25 cellular contexts compared by ENCODE assay signal in genomic region chr3:191869738-191870418, GRCh38.
DNase-seq lines count a peak whose midpoint lies in the region; ATAC-seq, FAIRE-seq and TF ChIP-seq lines count a peak whose summit lies in the region.
"Had no signal": no experiment of that assay in that cellular context is flagged by ENCODE, and none has a peak within 500 bp of the region (broad histone marks: within the 10 kb centered on the region; RNA-seq: fewer than 3 reads in every experiment).

No MANE protein-coding gene starts in this region.

- H3K4me2 ChIP-seq in H9 (ENCODE audit: insufficient read depth, insufficient read length, low read length) (no peak overlapping the region), H1 (ENCODE audit: insufficient read depth in 1 of 2, low read depth in 2 of 2, low read length in 2 of 2) (no peak overlapping the region), mesendoderm (ENCODE audit: low read length) (no peak overlapping the region)
- H3K4me2 ChIP-seq: BLaER1 treated with 17β-estradiol and CSF1 and Interleukin-3, amounts not matched to agents 10 nM and 100 nM; KMS-11 had no signal

- WGBS in H9 (ENCODE audit: extremely low coverage, insufficient read length, low lambda C conversion rate), result no CpG with 5 or more reads among the region's 5 CpGs
- 57% methylated on average over 5 of the region's 5 CpGs; no CpG with 5 or more reads in 1 of the 2 experiments for WGBS in H1 (ENCODE audit: extremely low coverage in 1 of 2, insufficient coverage in 1 of 2, insufficient read length in 1 of 2, insufficient replicate concordance in 2 of 2, low coverage in 1 of 2, low lambda C conversion rate in 2 of 2, missing lambda C conversion rate in 1 of 2), 2 experiments
- no CpG with 5 or more reads among the region's 5 CpGs for WGBS in mesendoderm (ENCODE audit: extremely low coverage, insufficient coverage, low lambda C conversion rate)

- no peak overlapping the region for H2BK15ac ChIP-seq in H9 (ENCODE audit: low read depth, low read length)
- H2BK15ac ChIP-seq in H1 (ENCODE audit: low read length), result no peak overlapping the region
- H2BK15ac ChIP-seq in mesendoderm (replicated peaks; ENCODE audit: low read depth), result peak overlapping the region; percentile 94

- H3K9me3 Mint-ChIP-seq in H9, result no peaks in the 10 kb centered on the region; a peak in 1 of 5 replicates
- H3K9me3 Mint-ChIP-seq: CD4-positive, alpha-beta T cell had no signal

- H2AFZ ChIP-seq in H9 (ENCODE audit: low read length) (no peak overlapping the region), H1 (ENCODE audit: low read length) (peak overlapping the region; percentile 71; the same call in 1 of the 2 replicates)
- H2AFZ ChIP-seq: GM23248 had no signal

- H3K9me3 ChIP-seq in H9 (ENCODE audit: control insufficient read depth, low read depth, low read length), result no peaks in the 10 kb centered on the region
- H3K9me3 ChIP-seq in H1 (ENCODE audit: insufficient read depth in 2 of 2, low read depth in 1 of 2, low read length in 1 of 2), result no peaks in the 10 kb centered on the region
- no peaks in the 10 kb centered on the region for H3K9me3 ChIP-seq in WERI-Rb-1 (ENCODE audit: severe bottlenecking)
- H3K9me3 ChIP-seq: BLaER1 treated with 17β-estradiol and CSF1 and Interleukin-3, amounts not matched to agents 10 nM and 100 nM had no signal

- ATAC-seq in left lobe of liver, result no peak
- ATAC-seq: HCT116 had no signal

- no peaks in the 10 kb centered on the region for H3K79me2 ChIP-seq in H9 (ENCODE audit: insufficient read depth, low read length)
- H3K79me2 ChIP-seq in H1 (ENCODE audit: control insufficient read depth in 1 of 2, insufficient read depth in 2 of 2, low read length in 2 of 2), result no peaks in the 10 kb centered on the region
- no peaks in the 10 kb centered on the region for H3K79me2 ChIP-seq in mesendoderm (ENCODE audit: control insufficient read depth, insufficient read depth, low read length)

- no peak overlapping the region for H4K8ac ChIP-seq in H9 (replicated peaks; ENCODE audit: insufficient read length, low read depth, low read length)
- no peak overlapping the region for H4K8ac ChIP-seq in H1 (ENCODE audit: extremely low read depth, insufficient read depth, low read length)
- H4K8ac ChIP-seq in mesendoderm (ENCODE audit: low read depth, low read length), result no peak overlapping the region

- H3K14ac ChIP-seq in H9 (ENCODE audit: insufficient read depth, low read length) (no peak overlapping the region), H1 (ENCODE audit: insufficient read length) (no peak overlapping the region)

- TF ChIP-seq RAD21 in H1 (IDR thresholded peaks at IDR 0.05 in 1 of 2, conservative IDR thresholded peaks at IDR 0.05 in 1 of 2; ENCODE audit: low read depth in 2 of 2, low read length in 2 of 2), result no peak

- H2BK12ac ChIP-seq in H9 (ENCODE audit: insufficient read length, low read depth, low read length), result no peak overlapping the region
- no peak overlapping the region for H2BK12ac ChIP-seq in H1 (ENCODE audit: low read depth, low read length)

- H4K20me1 ChIP-seq in H9 (ENCODE audit: control insufficient read depth, insufficient read depth, insufficient read length) (no peaks in the 10 kb centered on the region), H1 (replicated peaks in 1 of 2; ENCODE audit: control insufficient read depth in 1 of 2, insufficient read depth in 2 of 2, low read length in 2 of 2) (no peaks in the 10 kb centered on the region)
- H4K20me1 ChIP-seq: BLaER1 treated with 17β-estradiol and CSF1 and Interleukin-3, amounts not matched to agents 10 nM and 100 nM had no signal

- H3K4me1 ChIP-seq in H9 (ENCODE audit: insufficient read depth, low read length) (no peaks in the 10 kb centered on the region), H1 (replicated peaks in 1 of 4; ENCODE audit: control insufficient read depth in 3 of 4, insufficient read depth in 4 of 4, low read length in 3 of 4) (peaks cover 0 to 3% (median 0%) of the 10 kb centered on the region in 4 experiments; a peak in 1 of 7 replicates), mesendoderm (ENCODE audit: control insufficient read depth, low read depth, low read length) (no peaks in the 10 kb centered on the region)
- H3K4me1 ChIP-seq: BLaER1 treated with 17β-estradiol and CSF1 and Interleukin-3, amounts not matched to agents 10 nM and 100 nM; Peyer's patch had no signal

- H4K91ac ChIP-seq in H9 (ENCODE audit: insufficient read length, low read depth, low read length), result no peak overlapping the region
- no peak overlapping the region for H4K91ac ChIP-seq in H1 (replicated peaks; ENCODE audit: insufficient read length, low read length)

- no peak overlapping the region for H3K18ac ChIP-seq in H9 (ENCODE audit: insufficient read length, low read depth, low read length)
- no peak overlapping the region for H3K18ac ChIP-seq in H1 (ENCODE audit: extremely low read depth, low read length)
- peak overlapping the region; percentile 40 for H3K18ac ChIP-seq in mesendoderm (ENCODE audit: low read length)

- no peak for DNase-seq in H9
- no peak for DNase-seq in H1 (ENCODE audit: low read depth in 1 of 2, low spot score in 2 of 2)
- no peak for DNase-seq in mesendoderm
- no peak for DNase-seq in WERI-Rb-1
- no peak for DNase-seq in NCI-H2196 treated with DMSO at 0.1 percent for 48 hours (lab: John Stamatoyannopoulos, UW; ENCODE audit: unreplicated experiment)
- DNase-seq in KBM-7, result no peak
- DNase-seq in left lobe of liver (ENCODE audit: low spot score), result no peak
- DNase-seq: CD4-positive, alpha-beta T cell; DMS53; GM23248; IMR-90; MM.1S; NCI-H1694; NCI-H2029 treated with DMSO at 0.1 percent for 48 hours; NCI-H226; NCI-H510A; NCI-H69; OCI-M1; Peyer's patch; SHP77 treated with DMSO at 0.1 percent for 48 hours had no signal

- no peak for FAIRE-seq in H1 (lab: Jason Lieb, UNC)
- FAIRE-seq: A204.1, G401.6 had no signal

- H3K36me3 Mint-ChIP-seq in H9 (ENCODE audit: insufficient read depth in 1 of 3, low read depth in 3 of 3), result no peaks in the 10 kb centered on the region; a peak in 1 of 7 replicates

- no peaks in the 10 kb centered on the region for H3K79me1 ChIP-seq in H9 (ENCODE audit: insufficient read depth, low read depth, low read length, poor library complexity, severe bottlenecking)
- no peaks in the 10 kb centered on the region for H3K79me1 ChIP-seq in H1 (ENCODE audit: low read depth, low read length)
- no peaks in the 10 kb centered on the region for H3K79me1 ChIP-seq in mesendoderm (ENCODE audit: low read length)

- H4K5ac ChIP-seq in H9 (ENCODE audit: insufficient read length, low read depth, low read length) (no peak overlapping the region), H1 (ENCODE audit: insufficient read length, low read depth, low read length) (peak overlapping the region; percentile 25), mesendoderm (ENCODE audit: low read length) (no peak overlapping the region)

- H3K56ac ChIP-seq in H9 (ENCODE audit: insufficient read length, low read depth, low read length) (no peak overlapping the region), H1 (replicated peaks; ENCODE audit: insufficient read length, low read depth, low read length) (no peak overlapping the region), mesendoderm (ENCODE audit: low read length) (peak overlapping the region; percentile 51)

- TF ChIP-seq EP300 in H1 (IDR thresholded peaks at IDR 0.05; ENCODE audit: borderline replicate concordance in 1 of 2, low read depth in 2 of 2, low read length in 2 of 2), result no peak

- no peaks in the 10 kb centered on the region for H3K27me3 Mint-ChIP-seq in H9 (ENCODE audit: low read depth)
- H3K27me3 Mint-ChIP-seq: CD4-positive, alpha-beta T cell had no signal

- H2BK120ac ChIP-seq in H9 (ENCODE audit: low read depth, low read length, poor library complexity, severe bottlenecking), result no peak overlapping the region
- no peak overlapping the region for H2BK120ac ChIP-seq in H1 (replicated peaks; ENCODE audit: low read depth, low read length)
- no peak overlapping the region for H2BK120ac ChIP-seq in mesendoderm (ENCODE audit: low read depth, low read length)

- no peak overlapping the region for H3T11ph ChIP-seq in H9 (ENCODE audit: low read length)

- H3K23ac ChIP-seq in H9 (ENCODE audit: insufficient read length, low read depth, low read length) (no peak overlapping the region), H1 (ENCODE audit: insufficient read length) (no peak overlapping the region), mesendoderm (ENCODE audit: low read length) (no peak overlapping the region)

- no peak overlapping the region for H3K9ac ChIP-seq in H9 (ENCODE audit: extremely low read depth, insufficient read length, low read length)
- no peak overlapping the region for H3K9ac ChIP-seq in H1 (replicated peaks in 1 of 4; ENCODE audit: extremely low read depth in 1 of 4, low read depth in 3 of 4, low read length in 3 of 4)
- no peak overlapping the region for H3K9ac ChIP-seq in mesendoderm (ENCODE audit: low read length)
- H3K9ac ChIP-seq: BLaER1 treated with 17β-estradiol and CSF1 and Interleukin-3, amounts not matched to agents 10 nM and 100 nM; GM23248; KMS-11 had no signal

- no peaks in the 10 kb centered on the region for H3K36me3 ChIP-seq in H1 (ENCODE audit: control insufficient read depth in 2 of 4, insufficient read depth in 4 of 4, low read length in 3 of 4)
- H3K36me3 ChIP-seq in mesendoderm (ENCODE audit: control insufficient read depth, insufficient read depth, low read length), result no peaks in the 10 kb centered on the region
- no peaks in the 10 kb centered on the region for H3K36me3 ChIP-seq in WERI-Rb-1
- H3K36me3 ChIP-seq: BLaER1 treated with 17β-estradiol and CSF1 and Interleukin-3, amounts not matched to agents 10 nM and 100 nM; Peyer's patch had no signal

- H3K23me2 ChIP-seq in H9 (ENCODE audit: insufficient read length, low read depth, low read length, poor library complexity, severe bottlenecking) (no peaks in the 10 kb centered on the region), H1 (ENCODE audit: low read depth, low read length) (no peaks in the 10 kb centered on the region)

- CTCF ChIA-PET in H1 (lab: Charles Lee; ENCODE audit: partially characterized antibody), result interaction anchor here (1.7 kb wide), 1 partner anchor 12 kb away, joined by 3 read pairs; no protein-coding TSS in a partner anchor

- no peak overlapping the region for H2BK5ac ChIP-seq in H9 (ENCODE audit: insufficient read length, low read length)
- no peak overlapping the region for H2BK5ac ChIP-seq in H1 (ENCODE audit: low read depth, low read length)
- H2BK5ac ChIP-seq in mesendoderm (ENCODE audit: low read length), result no peak overlapping the region

- H3K4me3 Mint-ChIP-seq in H9, result no peak overlapping the region
- H3K4me3 Mint-ChIP-seq: CD4-positive, alpha-beta T cell had no signal

- POLR2A ChIA-PET in H1 (lab: Charles Lee; ENCODE audit: partially characterized antibody), result interaction anchor here (1.4 kb wide), 1 partner anchor 12 kb away, joined by 4 read pairs; no protein-coding TSS in a partner anchor

- TF ChIP-seq POLR2A in H1 (IDR thresholded peaks at IDR 0.05; ENCODE audit: control extremely low read depth in 1 of 2, low read depth in 2 of 2, low read length in 2 of 2), result no peak

- H3K27ac Mint-ChIP-seq in H9, result peak overlapping the region; percentile 49 to 91 (median 79)
- H3K27ac Mint-ChIP-seq: CD4-positive, alpha-beta T cell had no signal

- H2BK20ac ChIP-seq in H9 (ENCODE audit: low read depth, low read length, poor library complexity, severe bottlenecking) (no peak overlapping the region), H1 (ENCODE audit: low read length) (no peak overlapping the region)

- H3K4me1 Mint-ChIP-seq in H9, result peaks cover 14 to 16% of the 10 kb centered on the region in 2 experiments

- no peaks in the 10 kb centered on the region for H3K27me3 ChIP-seq in H9 (ENCODE audit: insufficient read depth, low read length)
- H3K27me3 ChIP-seq in H1 (replicated peaks in 1 of 4; ENCODE audit: control insufficient read depth in 3 of 4, extremely low read depth in 1 of 4, insufficient read depth in 3 of 4, low read length in 3 of 4), result no peaks in the 10 kb centered on the region
- no peaks in the 10 kb centered on the region for H3K27me3 ChIP-seq in mesendoderm (ENCODE audit: insufficient read depth, low read length, poor library complexity)
- no peaks in the 10 kb centered on the region for H3K27me3 ChIP-seq in WERI-Rb-1 (ENCODE audit: insufficient read depth, low read depth, severe bottlenecking)
- H3K27me3 ChIP-seq: BLaER1 treated with 17β-estradiol and CSF1 and Interleukin-3, amounts not matched to agents 10 nM and 100 nM; Peyer's patch had no signal

- TF ChIP-seq CTCF in H9 (conservative IDR thresholded peaks at IDR 0.05), result no peak
- no peak for TF ChIP-seq CTCF in H1 (IDR thresholded peaks at IDR 0.05; ENCODE audit: control extremely low read depth in 1 of 3, insufficient read depth in 1 of 3, low read depth in 1 of 3, low read length in 3 of 3)
- TF ChIP-seq CTCF in WERI-Rb-1 (IDR thresholded peaks at IDR 0.05; ENCODE audit: low read depth, low read length), result no peak

- in situ Hi-C loops in KBM-7 (cut with MboI; ENCODE audit: low pct_unique_long_range_greater_than_20kb, low sequenced_read_pairs), result no loop called here

- H3K4ac ChIP-seq in H9 (ENCODE audit: low read depth, low read length) (no peak overlapping the region), H1 (replicated peaks; ENCODE audit: insufficient read length, low read depth, low read length) (no peak overlapping the region), mesendoderm (ENCODE audit: low read depth, low read length) (peak overlapping the region; percentile 59)

- no peak overlapping the region for H2AK5ac ChIP-seq in H9 (ENCODE audit: insufficient read length, low read length)
- H2AK5ac ChIP-seq in H1 (ENCODE audit: low read depth, low read length), result no peak overlapping the region
- H2AK5ac ChIP-seq in mesendoderm (ENCODE audit: low read length), result no peak overlapping the region

- no peak overlapping the region for H3K4me3 ChIP-seq in H1 (ENCODE audit: extremely low read depth in 1 of 4, insufficient read depth in 2 of 4, low read depth in 3 of 4, low read length in 4 of 4)
- no peak overlapping the region for H3K4me3 ChIP-seq in mesendoderm (ENCODE audit: low read length)
- H3K4me3 ChIP-seq in WERI-Rb-1 (ENCODE audit: low read depth, low read length), result no peak overlapping the region
- H3K4me3 ChIP-seq: BLaER1 treated with 17β-estradiol and CSF1 and Interleukin-3, amounts not matched to agents 10 nM and 100 nM; GM23248; Peyer's patch had no signal

- no peak overlapping the region for H3K27ac ChIP-seq in H9 (ENCODE audit: insufficient read length, low read depth, low read length)
- no peak overlapping the region for H3K27ac ChIP-seq in H1 (ENCODE audit: low read depth, low read length)
- no peak overlapping the region for H3K27ac ChIP-seq in mesendoderm (ENCODE audit: low read depth, low read length)
- no peak overlapping the region for H3K27ac ChIP-seq in WERI-Rb-1
- H3K27ac ChIP-seq: BLaER1 treated with 17β-estradiol and CSF1 and Interleukin-3, amounts not matched to agents 10 nM and 100 nM; GM23248; KMS-11; Peyer's patch had no signal
